ENCODE assay signal across 1 cellular context in the genomic region with DNA sequence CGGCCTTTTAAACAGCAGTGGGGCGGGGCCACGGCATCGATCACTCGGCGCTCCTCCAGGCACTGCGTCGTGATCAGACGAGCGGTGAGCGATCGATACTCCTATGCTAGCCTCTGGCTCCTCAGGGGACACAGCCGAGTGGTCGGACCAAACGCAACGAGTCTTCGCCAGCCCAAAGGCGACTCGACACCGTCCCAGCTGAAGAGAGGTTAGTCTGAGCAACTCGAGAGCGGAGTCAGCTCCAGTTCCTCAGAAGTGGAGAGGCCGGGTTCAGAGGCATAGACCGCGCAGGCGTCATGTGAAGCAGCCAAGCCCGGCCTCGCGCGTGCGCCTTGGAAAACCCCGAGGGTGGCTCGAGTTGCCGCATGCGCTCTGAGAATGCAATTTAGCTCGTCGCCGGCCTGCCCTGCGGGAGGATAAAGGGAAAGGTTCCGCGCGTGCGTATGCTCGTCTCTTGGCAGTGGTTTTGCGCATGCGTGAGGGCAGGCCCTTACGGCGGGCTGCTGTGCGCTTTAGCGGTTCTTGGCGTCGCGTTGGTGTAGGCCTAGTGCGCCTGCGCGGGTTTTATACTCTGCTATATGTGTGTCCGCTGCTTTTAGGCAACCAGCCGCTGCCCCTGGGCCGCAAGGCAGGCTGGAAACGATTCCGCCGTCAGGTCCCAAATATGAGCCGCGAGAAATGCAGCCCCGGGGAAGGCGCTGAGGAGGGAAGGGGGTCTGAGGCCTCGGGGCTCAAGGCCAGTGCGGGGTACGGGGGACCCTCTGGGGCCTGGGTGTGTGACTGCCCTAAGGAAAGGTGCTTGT.
TF ChIP-seq lines count a peak whose summit lies in the region.

A gene (plus strand): TSS at position 98 of the 803 bp plus-strand sequence. CDS start 6,598 bp downstream, outside the sequence.

TF ChIP-seq in HEK293, 187 proteins besides CTCF, POLR2A, EP300 and RAD21 (continued from another document and continues in another):
- TF ChIP-seq ZNF571 (tag by site-specific recombination; IDR thresholded peaks at IDR 0.05) = no peak
- no peak for TF ChIP-seq ZNF169 (tag by site-specific recombination; IDR thresholded peaks at IDR 0.05)
- TF ChIP-seq ZBTB17 (tag by site-specific recombination; IDR thresholded peaks at IDR 0.05) = peak; percentile 100
- TF ChIP-seq ZNF623 (tag by site-specific recombination; IDR thresholded peaks at IDR 0.05) = peak; percentile 18; the same call in 1 of the 2 replicates
- TF ChIP-seq, protein P1, sequence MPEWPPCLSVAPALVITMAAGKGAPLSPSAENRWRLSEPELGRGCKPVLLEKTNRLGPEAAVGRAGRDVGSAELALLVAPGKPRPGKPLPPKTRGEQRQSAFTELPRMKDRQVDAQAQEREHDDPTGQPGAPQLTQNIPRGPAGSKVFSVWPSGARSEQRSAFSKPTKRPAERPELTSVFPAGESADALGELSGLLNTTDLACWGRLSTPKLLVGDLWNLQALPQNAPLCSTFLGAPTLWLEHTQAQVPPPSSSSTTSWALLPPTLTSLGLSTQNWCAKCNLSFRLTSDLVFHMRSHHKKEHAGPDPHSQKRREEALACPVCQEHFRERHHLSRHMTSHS (tag by site-specific recombination; IDR thresholded peaks at IDR 0.05) = no peak
- TF ChIP-seq ZBTB7A (tag by site-specific recombination; IDR thresholded peaks at IDR 0.05; ENCODE audit: low read depth) = no peak
- peak; percentile 69 for TF ChIP-seq ZNF843 (tag by site-specific recombination; IDR thresholded peaks at IDR 0.05)
- TF ChIP-seq, protein P2, sequence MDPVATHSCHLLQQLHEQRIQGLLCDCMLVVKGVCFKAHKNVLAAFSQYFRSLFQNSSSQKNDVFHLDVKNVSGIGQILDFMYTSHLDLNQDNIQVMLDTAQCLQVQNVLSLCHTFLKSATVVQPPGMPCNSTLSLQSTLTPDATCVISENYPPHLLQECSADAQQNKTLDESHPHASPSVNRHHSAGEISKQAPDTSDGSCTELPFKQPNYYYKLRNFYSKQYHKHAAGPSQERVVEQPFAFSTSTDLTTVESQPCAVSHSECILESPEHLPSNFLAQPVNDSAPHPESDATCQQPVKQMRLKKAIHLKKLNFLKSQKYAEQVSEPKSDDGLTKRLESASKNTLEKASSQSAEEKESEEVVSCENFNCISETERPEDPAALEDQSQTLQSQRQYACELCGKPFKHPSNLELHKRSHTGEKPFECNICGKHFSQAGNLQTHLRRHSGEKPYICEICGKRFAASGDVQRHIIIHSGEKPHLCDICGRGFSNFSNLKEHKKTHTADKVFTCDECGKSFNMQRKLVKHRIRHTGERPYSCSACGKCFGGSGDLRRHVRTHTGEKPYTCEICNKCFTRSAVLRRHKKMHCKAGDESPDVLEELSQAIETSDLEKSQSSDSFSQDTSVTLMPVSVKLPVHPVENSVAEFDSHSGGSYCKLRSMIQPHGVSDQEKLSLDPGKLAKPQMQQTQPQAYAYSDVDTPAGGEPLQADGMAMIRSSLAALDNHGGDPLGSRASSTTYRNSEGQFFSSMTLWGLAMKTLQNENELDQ (tag by site-specific recombination; IDR thresholded peaks at IDR 0.05; ENCODE audit: low read depth) = no peak
- TF ChIP-seq ZNF2 (tag by site-specific recombination; IDR thresholded peaks at IDR 0.05) = peak; percentile 69
- TF ChIP-seq ZNF311 (tag by site-specific recombination; IDR thresholded peaks at IDR 0.05; ENCODE audit: borderline replicate concordance) = no peak
- TF ChIP-seq ZBTB8A (tag by site-specific recombination; IDR thresholded peaks at IDR 0.05) = no peak; the same call in 1 of the 2 replicates
- TF ChIP-seq ZNF350 (tag by site-specific recombination; IDR thresholded peaks at IDR 0.05) = no peak
- TF ChIP-seq, protein P3, sequence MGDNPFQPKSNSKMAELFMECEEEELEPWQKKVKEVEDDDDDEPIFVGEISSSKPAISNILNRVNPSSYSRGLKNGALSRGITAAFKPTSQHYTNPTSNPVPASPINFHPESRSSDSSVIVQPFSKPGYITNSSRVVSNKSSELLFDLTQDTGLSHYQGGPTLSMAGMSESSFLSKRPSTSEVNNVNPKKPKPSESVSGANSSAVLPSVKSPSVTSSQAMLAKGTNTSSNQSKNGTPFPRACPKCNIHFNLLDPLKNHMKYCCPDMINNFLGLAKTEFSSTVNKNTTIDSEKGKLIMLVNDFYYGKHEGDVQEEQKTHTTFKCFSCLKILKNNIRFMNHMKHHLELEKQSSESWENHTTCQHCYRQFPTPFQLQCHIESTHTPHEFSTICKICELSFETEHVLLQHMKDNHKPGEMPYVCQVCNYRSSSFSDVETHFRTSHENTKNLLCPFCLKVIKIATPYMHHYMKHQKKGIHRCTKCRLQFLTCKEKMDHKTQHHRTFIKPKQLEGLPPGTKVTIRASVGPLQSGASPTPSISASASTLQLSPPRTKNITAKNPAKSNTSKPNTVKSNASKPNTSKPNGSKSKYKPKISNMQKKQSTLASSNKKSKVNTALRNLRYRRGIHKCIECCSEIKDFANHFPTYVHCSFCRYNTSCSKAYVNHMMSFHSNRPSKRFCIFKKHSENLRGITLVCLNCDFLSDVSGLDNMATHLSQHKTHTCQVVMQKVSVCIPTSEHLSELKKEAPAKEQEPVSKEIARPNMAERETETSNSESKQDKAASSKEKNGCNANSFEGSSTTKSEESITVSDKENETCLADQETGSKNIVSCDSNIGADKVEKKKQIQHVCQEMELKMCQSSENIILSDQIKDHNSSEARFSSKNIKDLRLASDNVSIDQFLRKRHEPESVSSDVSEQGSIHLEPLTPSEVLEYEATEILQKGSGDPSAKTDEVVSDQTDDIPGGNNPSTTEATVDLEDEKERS (tag by site-specific recombination; IDR thresholded peaks at IDR 0.05) = no peak
- TF ChIP-seq ZNF600 (tag by site-specific recombination; IDR thresholded peaks at IDR 0.05) = peak; percentile 13; the same call in 1 of the 2 replicates
- TF ChIP-seq ZNF791 (tag by site-specific recombination; IDR thresholded peaks at IDR 0.05) = no peak
- TF ChIP-seq FEZF1 (tag by site-specific recombination; IDR thresholded peaks at IDR 0.05) = no peak
- no peak for TF ChIP-seq ZNF157 (tag by site-specific recombination; IDR thresholded peaks at IDR 0.05)
- TF ChIP-seq ZNF324 (tag by site-specific recombination; IDR thresholded peaks at IDR 0.05) = peak; percentile 74
- TF ChIP-seq, protein P4, sequence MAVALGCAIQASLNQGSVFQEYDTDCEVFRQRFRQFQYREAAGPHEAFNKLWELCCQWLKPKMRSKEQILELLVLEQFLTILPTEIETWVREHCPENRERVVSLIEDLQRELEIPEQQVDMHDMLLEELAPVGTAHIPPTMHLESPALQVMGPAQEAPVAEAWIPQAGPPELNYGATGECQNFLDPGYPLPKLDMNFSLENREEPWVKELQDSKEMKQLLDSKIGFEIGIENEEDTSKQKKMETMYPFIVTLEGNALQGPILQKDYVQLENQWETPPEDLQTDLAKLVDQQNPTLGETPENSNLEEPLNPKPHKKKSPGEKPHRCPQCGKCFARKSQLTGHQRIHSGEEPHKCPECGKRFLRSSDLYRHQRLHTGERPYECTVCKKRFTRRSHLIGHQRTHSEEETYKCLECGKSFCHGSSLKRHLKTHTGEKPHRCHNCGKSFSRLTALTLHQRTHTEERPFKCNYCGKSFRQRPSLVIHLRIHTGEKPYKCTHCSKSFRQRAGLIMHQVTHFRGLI (tag by site-specific recombination; IDR thresholded peaks at IDR 0.05) = no peak
- TF ChIP-seq, protein P5, sequence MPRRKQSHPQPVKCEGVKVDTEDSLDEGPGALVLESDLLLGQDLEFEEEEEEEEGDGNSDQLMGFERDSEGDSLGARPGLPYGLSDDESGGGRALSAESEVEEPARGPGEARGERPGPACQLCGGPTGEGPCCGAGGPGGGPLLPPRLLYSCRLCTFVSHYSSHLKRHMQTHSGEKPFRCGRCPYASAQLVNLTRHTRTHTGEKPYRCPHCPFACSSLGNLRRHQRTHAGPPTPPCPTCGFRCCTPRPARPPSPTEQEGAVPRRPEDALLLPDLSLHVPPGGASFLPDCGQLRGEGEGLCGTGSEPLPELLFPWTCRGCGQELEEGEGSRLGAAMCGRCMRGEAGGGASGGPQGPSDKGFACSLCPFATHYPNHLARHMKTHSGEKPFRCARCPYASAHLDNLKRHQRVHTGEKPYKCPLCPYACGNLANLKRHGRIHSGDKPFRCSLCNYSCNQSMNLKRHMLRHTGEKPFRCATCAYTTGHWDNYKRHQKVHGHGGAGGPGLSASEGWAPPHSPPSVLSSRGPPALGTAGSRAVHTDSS (tag by site-specific recombination; IDR thresholded peaks at IDR 0.05) = no peak
- TF ChIP-seq ZNF184 (tag by site-specific recombination; IDR thresholded peaks at IDR 0.05) = no peak
- TF ChIP-seq ZNF202 (tag by site-specific recombination; IDR thresholded peaks at IDR 0.05; ENCODE audit: borderline replicate concordance) = no peak
- no peak for TF ChIP-seq MYNN (tag by site-specific recombination; IDR thresholded peaks at IDR 0.05; ENCODE audit: borderline replicate concordance)
- peak; percentile 24; the same call in 1 of the 2 replicates for TF ChIP-seq YY2 (tag by site-specific recombination; IDR thresholded peaks at IDR 0.05)
- TF ChIP-seq, protein P6, sequence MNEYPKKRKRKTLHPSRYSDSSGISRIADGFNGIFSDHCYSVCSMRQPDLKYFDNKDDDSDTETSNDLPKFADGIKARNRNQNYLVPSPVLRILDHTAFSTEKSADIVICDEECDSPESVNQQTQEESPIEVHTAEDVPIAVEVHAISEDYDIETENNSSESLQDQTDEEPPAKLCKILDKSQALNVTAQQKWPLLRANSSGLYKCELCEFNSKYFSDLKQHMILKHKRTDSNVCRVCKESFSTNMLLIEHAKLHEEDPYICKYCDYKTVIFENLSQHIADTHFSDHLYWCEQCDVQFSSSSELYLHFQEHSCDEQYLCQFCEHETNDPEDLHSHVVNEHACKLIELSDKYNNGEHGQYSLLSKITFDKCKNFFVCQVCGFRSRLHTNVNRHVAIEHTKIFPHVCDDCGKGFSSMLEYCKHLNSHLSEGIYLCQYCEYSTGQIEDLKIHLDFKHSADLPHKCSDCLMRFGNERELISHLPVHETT (tag by site-specific recombination; IDR thresholded peaks at IDR 0.05) = peak; percentile 90
- TF ChIP-seq, protein P7, sequence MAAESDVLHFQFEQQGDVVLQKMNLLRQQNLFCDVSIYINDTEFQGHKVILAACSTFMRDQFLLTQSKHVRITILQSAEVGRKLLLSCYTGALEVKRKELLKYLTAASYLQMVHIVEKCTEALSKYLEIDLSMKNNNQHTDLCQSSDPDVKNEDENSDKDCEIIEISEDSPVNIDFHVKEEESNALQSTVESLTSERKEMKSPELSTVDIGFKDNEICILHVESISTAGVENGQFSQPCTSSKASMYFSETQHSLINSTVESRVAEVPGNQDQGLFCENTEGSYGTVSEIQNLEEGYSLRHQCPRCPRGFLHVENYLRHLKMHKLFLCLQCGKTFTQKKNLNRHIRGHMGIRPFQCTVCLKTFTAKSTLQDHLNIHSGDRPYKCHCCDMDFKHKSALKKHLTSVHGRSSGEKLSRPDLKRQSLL (tag by site-specific recombination; IDR thresholded peaks at IDR 0.05) = 0 out of 2 replicates have a peak, but pooled peaks have one; percentile 23
- TF ChIP-seq ZNF19 (tag by site-specific recombination; IDR thresholded peaks at IDR 0.05; ENCODE audit: low read depth) = no peak
- peak; percentile 79 for TF ChIP-seq ZNF76 (tag by site-specific recombination; IDR thresholded peaks at IDR 0.05; ENCODE audit: borderline replicate concordance, low read depth)
- TF ChIP-seq ZNF341 (tag by site-specific recombination; IDR thresholded peaks at IDR 0.05; ENCODE audit: low read depth) = peak; percentile 18; the same call in 1 of the 2 replicates
- TF ChIP-seq, protein P8, sequence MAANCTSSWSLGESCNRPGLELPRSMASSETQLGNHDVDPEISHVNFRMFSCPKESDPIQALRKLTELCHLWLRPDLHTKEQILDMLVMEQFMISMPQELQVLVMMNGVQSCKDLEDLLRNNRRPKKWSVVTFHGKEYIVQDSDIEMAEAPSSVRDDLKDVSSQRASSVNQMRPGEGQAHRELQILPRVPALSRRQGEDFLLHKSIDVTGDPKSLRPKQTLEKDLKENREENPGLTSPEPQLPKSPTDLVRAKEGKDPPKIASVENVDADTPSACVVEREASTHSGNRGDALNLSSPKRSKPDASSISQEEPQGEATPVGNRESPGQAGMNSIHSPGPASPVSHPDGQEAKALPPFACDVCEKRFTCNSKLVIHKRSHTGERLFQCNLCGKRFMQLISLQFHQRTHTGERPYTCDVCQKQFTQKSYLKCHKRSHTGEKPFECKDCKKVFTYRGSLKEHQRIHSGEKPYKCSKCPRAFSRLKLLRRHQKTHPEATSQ (tag by site-specific recombination; IDR thresholded peaks at IDR 0.05) = peak; percentile 91
- TF ChIP-seq ZIC2 (tag by site-specific recombination; IDR thresholded peaks at IDR 0.05) = peak; percentile 24; the same call in 1 of the 2 replicates
- TF ChIP-seq MEIS1 (CRISPR knock-in tag; IDR thresholded peaks at IDR 0.05; ENCODE audit: borderline replicate concordance) = no peak
- TF ChIP-seq, protein P9, sequence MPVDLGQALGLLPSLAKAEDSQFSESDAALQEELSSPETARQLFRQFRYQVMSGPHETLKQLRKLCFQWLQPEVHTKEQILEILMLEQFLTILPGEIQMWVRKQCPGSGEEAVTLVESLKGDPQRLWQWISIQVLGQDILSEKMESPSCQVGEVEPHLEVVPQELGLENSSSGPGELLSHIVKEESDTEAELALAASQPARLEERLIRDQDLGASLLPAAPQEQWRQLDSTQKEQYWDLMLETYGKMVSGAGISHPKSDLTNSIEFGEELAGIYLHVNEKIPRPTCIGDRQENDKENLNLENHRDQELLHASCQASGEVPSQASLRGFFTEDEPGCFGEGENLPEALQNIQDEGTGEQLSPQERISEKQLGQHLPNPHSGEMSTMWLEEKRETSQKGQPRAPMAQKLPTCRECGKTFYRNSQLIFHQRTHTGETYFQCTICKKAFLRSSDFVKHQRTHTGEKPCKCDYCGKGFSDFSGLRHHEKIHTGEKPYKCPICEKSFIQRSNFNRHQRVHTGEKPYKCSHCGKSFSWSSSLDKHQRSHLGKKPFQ (tag by site-specific recombination; IDR thresholded peaks at IDR 0.05) = no peak
- TF ChIP-seq TRIM28 (IDR thresholded peaks at IDR 0.05; ENCODE audit: borderline replicate concordance, low read length) = peak; percentile 73; the same call in 1 of the 2 replicates
- TF ChIP-seq KLF7 (tag by site-specific recombination; IDR thresholded peaks at IDR 0.05; ENCODE audit: borderline replicate concordance) = peak; percentile 35; the same call in 1 of the 2 replicates
- TF ChIP-seq, protein P10, sequence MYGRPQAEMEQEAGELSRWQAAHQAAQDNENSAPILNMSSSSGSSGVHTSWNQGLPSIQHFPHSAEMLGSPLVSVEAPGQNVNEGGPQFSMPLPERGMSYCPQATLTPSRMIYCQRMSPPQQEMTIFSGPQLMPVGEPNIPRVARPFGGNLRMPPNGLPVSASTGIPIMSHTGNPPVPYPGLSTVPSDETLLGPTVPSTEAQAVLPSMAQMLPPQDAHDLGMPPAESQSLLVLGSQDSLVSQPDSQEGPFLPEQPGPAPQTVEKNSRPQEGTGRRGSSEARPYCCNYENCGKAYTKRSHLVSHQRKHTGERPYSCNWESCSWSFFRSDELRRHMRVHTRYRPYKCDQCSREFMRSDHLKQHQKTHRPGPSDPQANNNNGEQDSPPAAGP (tag by site-specific recombination; IDR thresholded peaks at IDR 0.05) = peak; percentile 85
- TF ChIP-seq ZNF16 (tag by site-specific recombination; IDR thresholded peaks at IDR 0.05; ENCODE audit: low read depth) = no peak
- TF ChIP-seq ZNF354C (tag by site-specific recombination; IDR thresholded peaks at IDR 0.05; ENCODE audit: borderline replicate concordance, low read depth) = no peak
- no peak for TF ChIP-seq ZNF37A (tag by site-specific recombination; IDR thresholded peaks at IDR 0.05)
- no peak for TF ChIP-seq ZNF292 (tag by site-specific recombination; IDR thresholded peaks at IDR 0.05; ENCODE audit: borderline replicate concordance, low read depth)
- TF ChIP-seq ZNF530 (tag by site-specific recombination; IDR thresholded peaks at IDR 0.05; ENCODE audit: low read depth) = no peak
